In the genomic region with DNA sequence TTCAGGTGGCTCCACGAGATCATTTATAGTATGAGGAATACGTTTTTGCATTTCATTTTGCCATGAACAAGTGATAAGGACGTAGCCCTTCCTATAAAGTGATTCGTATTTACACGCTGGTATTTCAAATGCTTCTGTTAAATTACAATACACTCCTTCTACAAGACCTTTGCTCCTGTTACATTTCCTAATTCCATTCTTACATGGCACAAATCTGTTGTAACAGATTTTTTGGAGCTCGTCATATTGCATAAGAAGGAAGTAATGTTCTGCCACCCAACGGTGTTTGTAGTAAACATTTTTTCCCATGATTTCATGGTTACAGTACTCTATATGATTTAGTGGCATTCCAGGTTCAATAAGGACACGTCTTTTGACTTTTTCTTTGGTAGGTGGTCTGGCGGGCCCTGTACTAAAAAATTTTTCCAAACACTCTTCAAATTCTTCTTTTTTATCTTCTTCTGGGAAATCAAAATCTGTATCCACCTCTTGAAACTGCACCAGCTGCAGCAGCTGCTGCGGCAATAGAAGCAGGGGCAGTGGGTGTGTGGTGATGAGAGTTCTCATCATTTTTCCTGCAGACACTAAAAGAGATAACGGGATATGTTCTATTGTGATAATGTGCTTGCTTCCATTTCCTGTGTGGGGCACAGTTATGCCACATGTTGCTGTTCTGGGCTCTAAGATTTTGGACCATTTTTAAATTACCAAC, we compare ENCODE assay signal across 33 cellular contexts. TPM values are rescaled to one million over a fixed set of nuclear protein-coding genes. Genes with fewer than 3 reads are reported as not detected.
DNase-seq lines count a peak whose midpoint lies in the region; ATAC-seq and TF ChIP-seq lines count a peak whose summit lies in the region.
"Had no signal": no experiment of that assay in that cellular context is flagged by ENCODE, and none has a peak within 500 bp of the region (broad histone marks: within the 10 kb centered on the region; RNA-seq: fewer than 3 reads in every experiment).

No MANE protein-coding gene starts in this region.

- H3K4me3 ChIP-seq in GM23338 (no peak overlapping the region), adipocyte (ENCODE audit: low read length) (peak overlapping the region; percentile 20), mesendoderm (ENCODE audit: low read length) (no peak overlapping the region)
- H3K4me3 ChIP-seq: colonic mucosa, left ventricle myocardium inferior, SK-N-MC, tibial nerve had no signal

- no peak overlapping the region for H2BK5ac ChIP-seq in mesendoderm (ENCODE audit: low read length)

- peaks cover 48% of the 10 kb centered on the region for H3K4me1 ChIP-seq in GM23338 (ENCODE audit: insufficient read depth)
- peaks cover 17% of the 10 kb centered on the region for H3K4me1 ChIP-seq in adipocyte (ENCODE audit: control insufficient read depth, insufficient read depth, low read length)
- peaks cover 2% of the 10 kb centered on the region for H3K4me1 ChIP-seq in mesendoderm (ENCODE audit: control insufficient read depth, low read depth, low read length)
- H3K4me1 ChIP-seq: colonic mucosa, left ventricle myocardium inferior, tibial nerve had no signal

- H4K5ac ChIP-seq in mesendoderm (ENCODE audit: low read length): peak overlapping the region; percentile 21

- H3K9me2 ChIP-seq in GM23338 (ENCODE audit: insufficient read depth): 0 out of 2 replicates have a peak, but pooled peaks cover 4% of the 10 kb centered on the region

- peaks cover 39% of the 10 kb centered on the region for H3K4me1 Mint-ChIP-seq in GM23338
- H3K4me1 Mint-ChIP-seq: activated naive CD4-positive, alpha-beta T cell treated with anti-CD3 and anti-CD28 coated beads, Interleukin-2, amount 50 U/mL, for 24 hours; CD4-positive, alpha-beta memory T cell had no signal

- H2AK5ac ChIP-seq in mesendoderm (ENCODE audit: low read length): no peak overlapping the region

- peak overlapping the region; percentile 75 for H2BK120ac ChIP-seq in mesendoderm (ENCODE audit: low read depth, low read length)

- H3K23ac ChIP-seq in mesendoderm (ENCODE audit: low read length): no peak overlapping the region

- no peak for TF ChIP-seq POLR2A in GM18505 (IDR thresholded peaks at IDR 0.05; ENCODE audit: borderline replicate concordance, extremely low read depth, insufficient read depth, insufficient read length)

- no peaks in the 10 kb centered on the region for H3K27me3 Mint-ChIP-seq in GM23338 (ENCODE audit: insufficient read depth, low read depth, poor library complexity)
- H3K27me3 Mint-ChIP-seq: activated naive CD4-positive, alpha-beta T cell treated with anti-CD3 and anti-CD28 coated beads, Interleukin-2, amount 50 U/mL, for 24 hours had no signal

- H3K27me3 ChIP-seq in GM23338 (ENCODE audit: insufficient read depth) (no peaks in the 10 kb centered on the region), adipocyte (replicated peaks; ENCODE audit: control insufficient read depth, insufficient read depth, low read length) (no peaks in the 10 kb centered on the region), mesendoderm (ENCODE audit: insufficient read depth, low read length, poor library complexity) (no peaks in the 10 kb centered on the region)
- H3K27me3 ChIP-seq: colonic mucosa, tibial nerve had no signal

- no peaks in the 10 kb centered on the region for H3K9me3 Mint-ChIP-seq in GM23338
- H3K9me3 Mint-ChIP-seq: activated naive CD4-positive, alpha-beta T cell treated with anti-CD3 and anti-CD28 coated beads, Interleukin-2, amount 50 U/mL, for 24 hours; activated T-helper 2 cell treated with anti-CD3 and anti-CD28 coated beads, Interferon-gamma antibody, Interleukin-2, Interleukin-4, amounts not matched to agents 10 μg/mL and 5 μg/mL and 100 μg/mL, durations not matched to agents 14 hours and 24 hours and 36 hours; CD4-positive, alpha-beta memory T cell; naive thymus-derived CD8-positive, alpha-beta T cell had no signal

- no peaks in the 10 kb centered on the region for H3K36me3 Mint-ChIP-seq in GM23338 (ENCODE audit: low read depth)
- H3K36me3 Mint-ChIP-seq: activated naive CD4-positive, alpha-beta T cell treated with anti-CD3 and anti-CD28 coated beads, Interleukin-2, amount 50 U/mL, for 24 hours; CD4-positive, alpha-beta memory T cell; naive thymus-derived CD8-positive, alpha-beta T cell had no signal

- H3K18ac ChIP-seq in mesendoderm (ENCODE audit: low read length): peak overlapping the region; percentile 23

- H3F3A ChIP-seq in GM23338 (replicated peaks; ENCODE audit: low read depth): peaks cover 13% of the 10 kb centered on the region

- no peaks in the 10 kb centered on the region for H3K79me2 ChIP-seq in GM23338 (replicated peaks; ENCODE audit: insufficient read depth)
- no peaks in the 10 kb centered on the region for H3K79me2 ChIP-seq in mesendoderm (ENCODE audit: control insufficient read depth, insufficient read depth, low read length)

- H2BK15ac ChIP-seq in mesendoderm (replicated peaks; ENCODE audit: low read depth): no peak overlapping the region

- H3K4me3 Mint-ChIP-seq in GM23338: no peak overlapping the region; the same call in 2 of the 3 replicates
- H3K4me3 Mint-ChIP-seq: activated CD8-positive, alpha-beta T cell treated with anti-CD3 and anti-CD28 coated beads, Interleukin-2, amount 10 ng/mL, durations not matched to agents 7 days and 5 days; activated naive CD4-positive, alpha-beta T cell treated with anti-CD3 and anti-CD28 coated beads, Interleukin-2, amount 50 U/mL, for 24 hours; CD4-positive, alpha-beta memory T cell; naive thymus-derived CD8-positive, alpha-beta T cell had no signal

- no peak overlapping the region for H4K8ac ChIP-seq in mesendoderm (ENCODE audit: low read depth, low read length)

- ATAC-seq in GM23338 (no peak), HG03108 (IDR thresholded peaks at IDR 0.05; ENCODE audit: unreplicated experiment) (no peak), GM18505 (IDR thresholded peaks at IDR 0.05; ENCODE audit: unreplicated experiment) (no peak)
- ATAC-seq: activated CD8-positive, alpha-beta T cell treated with anti-CD3 and anti-CD28 coated beads, Interleukin-2, amount 10 ng/mL, durations not matched to agents 7 days and 5 days; naive thymus-derived CD8-positive, alpha-beta T cell had no signal

- H3K79me1 ChIP-seq in mesendoderm (ENCODE audit: low read length): no peaks in the 10 kb centered on the region

- H3K9ac ChIP-seq in adipocyte (ENCODE audit: low read length) (peak overlapping the region; percentile 49), mesendoderm (ENCODE audit: low read length) (no peak overlapping the region)

- H2AFZ ChIP-seq in GM23338: peak overlapping the region; percentile 49; the same call in 1 of the 2 replicates

- no peak overlapping the region for H3K4ac ChIP-seq in mesendoderm (ENCODE audit: low read depth, low read length)

- H3K56ac ChIP-seq in mesendoderm (ENCODE audit: low read length): no peak overlapping the region

- no peaks in the 10 kb centered on the region for H3K36me3 ChIP-seq in GM23338 (ENCODE audit: insufficient read depth)
- no peaks in the 10 kb centered on the region for H3K36me3 ChIP-seq in adipocyte (ENCODE audit: control insufficient read depth, insufficient read depth, low read length, severe bottlenecking)
- H3K36me3 ChIP-seq in mesendoderm (ENCODE audit: control insufficient read depth, insufficient read depth, low read length): no peaks in the 10 kb centered on the region
- H3K36me3 ChIP-seq: colonic mucosa, left ventricle myocardium inferior, tibial nerve had no signal

- TF ChIP-seq CTCF in GM23338 (conservative IDR thresholded peaks at IDR 0.05; ENCODE audit: low read depth in 2 of 2): no peak

- H3K27ac ChIP-seq in GM23338 (ENCODE audit: low read depth) (no peak overlapping the region), mesendoderm (ENCODE audit: low read depth, low read length) (no peak overlapping the region)
- H3K27ac ChIP-seq: colonic mucosa, epithelial cell of prostate, left ventricle myocardium inferior, RWPE1, SK-N-MC, tibial nerve had no signal

- peak overlapping the region; percentile 64; the same call in 1 of the 2 replicates for H3K27ac Mint-ChIP-seq in GM23338
- H3K27ac Mint-ChIP-seq: activated CD8-positive, alpha-beta T cell treated with anti-CD3 and anti-CD28 coated beads, Interleukin-2, amount 10 ng/mL, durations not matched to agents 7 days and 5 days; activated naive CD4-positive, alpha-beta T cell treated with anti-CD3 and anti-CD28 coated beads, Interleukin-2, amount 50 U/mL, for 24 hours; activated T-helper 2 cell treated with anti-CD3 and anti-CD28 coated beads, Interferon-gamma antibody, Interleukin-2, Interleukin-4, amounts not matched to agents 10 μg/mL and 5 μg/mL and 100 μg/mL, durations not matched to agents 14 hours and 24 hours and 36 hours; CD4-positive, alpha-beta memory T cell; naive thymus-derived CD8-positive, alpha-beta T cell had no signal

- H3K9me3 ChIP-seq in adipocyte (ENCODE audit: control insufficient read depth, low read length): no peaks in the 10 kb centered on the region
- H3K9me3 ChIP-seq: colonic mucosa, left ventricle myocardium inferior, tibial nerve had no signal

- H4K20me1 ChIP-seq in GM23338 (replicated peaks; ENCODE audit: insufficient read depth): no peaks in the 10 kb centered on the region

- DNase-seq in GM23338 (ENCODE audit: low spot score) (no peak), NOMO-1 treated with DMSO at 0.1 percent for 48 hours (lab: John Stamatoyannopoulos, UW; ENCODE audit: unreplicated experiment) (peak; percentile 62), adipocyte (ENCODE audit: low read depth) (no peak), mesendoderm (no peak), mucosa of gallbladder (ENCODE audit: low spot score) (no peak)
- no peak for DNase-seq in stimulated activated CD4-positive, alpha-beta T cell treated with anti-CD3 and anti-CD28 coated beads, Interleukin-2, amount 100 ng/mL, for 48 hours
- DNase-seq: activated CD4-positive, alpha-beta T cell treated with anti-CD3 and anti-CD28 coated beads for 1 hour; activated CD8-positive, alpha-beta T cell treated with anti-CD3 and anti-CD28 coated beads, Interleukin-2, amount 10 ng/mL, durations not matched to agents 7 days and 5 days; amygdala; CD4-positive, alpha-beta memory T cell; colonic mucosa; effector CD8-positive, alpha-beta T cell; KG1; left ventricle myocardium inferior; MM.1S; naive thymus-derived CD8-positive, alpha-beta T cell; NCI-H146; NCI-H345; occipital lobe; stimulated activated CD4-positive, alpha-beta T cell treated with anti-CD3 and anti-CD28 coated beads, Interleukin-4, amount 100 ng/mL, for 4 hours had no signal

- WGBS in mesendoderm (ENCODE audit: extremely low coverage, insufficient coverage, low lambda C conversion rate): no CpG with 5 or more reads among the region's 11 CpGs

- H3K4me2 ChIP-seq in GM23338: peak overlapping the region; percentile 25; the same call in 1 of the 2 replicates
- H3K4me2 ChIP-seq in mesendoderm (ENCODE audit: low read length): no peak overlapping the region

RNA-seq across cellular contexts. Expression of gene RNASE9, which starts 4.2 kb away (rescaled TPM):
- total RNA-seq in GM23338 (2014; rRNA removed; shearing (Covaris generic)): 0.24 and 0.74 TPM in 2 replicates
- not detected in 2 replicates for polyA plus RNA-seq in GM23338 (2016; fragmentation: Nextera tagmentation; extraction: Ambion mirVana)
- 0.04 TPM for polyA plus RNA-seq in mesendoderm (2013, experiment 1 of 2)
- polyA plus RNA-seq in mesendoderm (2013, experiment 2 of 2): not detected
- total RNA-seq in mucosa of gallbladder: not detected
- total RNA-seq: activated CD8-positive, alpha-beta T cell treated with anti-CD3 and anti-CD28 coated beads, Interleukin-2, amount 10 ng/mL, durations not matched to agents 7 days and 5 days; activated T-helper 2 cell treated with anti-CD3 and anti-CD28 coated beads, Interferon-gamma antibody, Interleukin-2, Interleukin-4, amounts not matched to agents 10 μg/mL and 5 μg/mL and 100 μg/mL, durations not matched to agents 14 hours and 24 hours and 36 hours; cardiac septum; CD4-positive, alpha-beta memory T cell; colonic mucosa; Daoy; H4; left ventricle myocardium inferior; naive thymus-derived CD8-positive, alpha-beta T cell; occipital lobe; pulmonary artery endothelial cell; T-helper 1 cell treated with Interleukin-12 subunit alpha and Interleukin-12 subunit beta and Interleukin-4 antibody, amounts not matched to agents 30 ng/mL and 1 ng/mL, for 36 hours; tibial nerve had no signal
- polyA plus RNA-seq: CD4-positive, alpha-beta memory T cell; naive thymus-derived CD8-positive, alpha-beta T cell had no signal

RNA-seq across cellular contexts. Expression of gene RNASE11, which starts 31.1 kb away (rescaled TPM):
- not detected in 2 replicates for total RNA-seq in GM23338 (2014; rRNA removed; shearing (Covaris generic))
- not detected in 2 replicates for polyA plus RNA-seq in GM23338 (2016; fragmentation: Nextera tagmentation; extraction: Ambion mirVana)
- polyA plus RNA-seq in mesendoderm (2013, experiment 1 of 2): not detected
- not detected for polyA plus RNA-seq in mesendoderm (2013, experiment 2 of 2)
- total RNA-seq in mucosa of gallbladder: not detected
- total RNA-seq: activated CD8-positive, alpha-beta T cell treated with anti-CD3 and anti-CD28 coated beads, Interleukin-2, amount 10 ng/mL, durations not matched to agents 7 days and 5 days; activated T-helper 2 cell treated with anti-CD3 and anti-CD28 coated beads, Interferon-gamma antibody, Interleukin-2, Interleukin-4, amounts not matched to agents 10 μg/mL and 5 μg/mL and 100 μg/mL, durations not matched to agents 14 hours and 24 hours and 36 hours; cardiac septum; CD4-positive, alpha-beta memory T cell; colonic mucosa; H4; left ventricle myocardium inferior; naive thymus-derived CD8-positive, alpha-beta T cell; occipital lobe; pulmonary artery endothelial cell; T-helper 1 cell treated with Interleukin-12 subunit alpha and Interleukin-12 subunit beta and Interleukin-4 antibody, amounts not matched to agents 30 ng/mL and 1 ng/mL, for 36 hours; tibial nerve had no signal
- polyA plus RNA-seq: CD4-positive, alpha-beta memory T cell; naive thymus-derived CD8-positive, alpha-beta T cell had no signal

RNA-seq across cellular contexts. Expression of gene RNASE12, which starts 34.5 kb away (rescaled TPM):
- total RNA-seq in GM23338 (2014; rRNA removed; shearing (Covaris generic)): not detected in 2 replicates
- polyA plus RNA-seq in GM23338 (2016; fragmentation: Nextera tagmentation; extraction: Ambion mirVana): not detected in 2 replicates
- not detected for polyA plus RNA-seq in mesendoderm (2013, experiment 1 of 2)
- not detected for polyA plus RNA-seq in mesendoderm (2013, experiment 2 of 2)
- total RNA-seq in mucosa of gallbladder: not detected
- total RNA-seq: activated CD8-positive, alpha-beta T cell treated with anti-CD3 and anti-CD28 coated beads, Interleukin-2, amount 10 ng/mL, durations not matched to agents 7 days and 5 days; activated T-helper 2 cell treated with anti-CD3 and anti-CD28 coated beads, Interferon-gamma antibody, Interleukin-2, Interleukin-4, amounts not matched to agents 10 μg/mL and 5 μg/mL and 100 μg/mL, durations not matched to agents 14 hours and 24 hours and 36 hours; cardiac septum; CD4-positive, alpha-beta memory T cell; colonic mucosa; Daoy; H4; left ventricle myocardium inferior; naive thymus-derived CD8-positive, alpha-beta T cell; occipital lobe; pulmonary artery endothelial cell; T-helper 1 cell treated with Interleukin-12 subunit alpha and Interleukin-12 subunit beta and Interleukin-4 antibody, amounts not matched to agents 30 ng/mL and 1 ng/mL, for 36 hours; tibial nerve had no signal
- polyA plus RNA-seq: CD4-positive, alpha-beta memory T cell; naive thymus-derived CD8-positive, alpha-beta T cell had no signal

RNA-seq across cellular contexts. Expression of gene RNASE10, which starts 51.3 kb away (rescaled TPM):
- not detected in 2 replicates for total RNA-seq in GM23338 (2014; rRNA removed; shearing (Covaris generic))
- polyA plus RNA-seq in GM23338 (2016; fragmentation: Nextera tagmentation; extraction: Ambion mirVana): 0.65 and 0.82 TPM in 2 replicates
- 0.37 TPM for polyA plus RNA-seq in mesendoderm (2013, experiment 1 of 2)
- polyA plus RNA-seq in mesendoderm (2013, experiment 2 of 2): 0.22 TPM
- total RNA-seq in mucosa of gallbladder: 0.86 TPM
- total RNA-seq: Daoy, H4, left ventricle myocardium inferior, occipital lobe had no signal
- polyA plus RNA-seq: CD4-positive, alpha-beta memory T cell had no signal
